Comparison of ENCODE assay signal across 8 cellular contexts in genomic region chr20:24832518-24832917, GRCh38.
"Had no signal": no experiment of that assay in that cellular context is flagged by ENCODE, and none has a peak within 500 bp of the region (broad histone marks: within the 10 kb centered on the region; RNA-seq: fewer than 3 reads in every experiment).

No MANE protein-coding gene starts in this region.

- H3K36me3 Mint-ChIP-seq: IgD-negative memory B cell had no signal

- ATAC-seq: HCT116 had no signal

- DNase-seq: GM23248, GOT3, H7, HFFc6 had no signal

- H3K27ac Mint-ChIP-seq: HFFc6, IgD-negative memory B cell had no signal

- H3K9me3 Mint-ChIP-seq: HFFc6 had no signal

- H3K4me1 ChIP-seq: HAP-1 had no signal

- H3K4me1 Mint-ChIP-seq: IgD-negative memory B cell had no signal

- H3K9ac ChIP-seq: GM23248 had no signal

- H3K36me3 ChIP-seq: HAP-1 had no signal

- H3K4me3 ChIP-seq: GM23248, HAP-1 had no signal

- H2AFZ ChIP-seq: GM23248 had no signal

- H3K27ac ChIP-seq: GM23248 had no signal

- H3K4me3 Mint-ChIP-seq: HFFc6, IgD-negative memory B cell had no signal

- H3K9me3 ChIP-seq: HAP-1 had no signal

- FAIRE-seq: HTR-8/SVneo had no signal
